13 cellular contexts compared by ENCODE assay signal in the genomic region with DNA sequence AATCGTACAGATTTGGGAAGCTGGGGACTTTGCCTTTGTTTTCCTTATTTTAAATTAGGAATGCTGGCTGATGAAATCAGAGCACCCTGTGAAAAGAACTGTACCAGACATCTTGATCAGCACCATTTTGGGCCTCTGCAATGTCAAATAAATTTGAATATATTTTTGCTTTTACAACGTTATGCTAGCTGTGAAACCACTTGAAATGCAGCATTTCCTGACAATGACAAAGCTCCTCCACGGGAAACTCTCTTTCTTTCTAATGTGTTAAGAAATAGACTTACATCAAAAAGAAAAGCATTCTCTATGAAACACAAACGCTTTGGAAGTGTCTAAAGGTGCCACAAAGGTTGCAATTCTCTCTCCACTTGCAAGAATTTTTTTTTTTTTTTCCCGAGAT. TPM values are rescaled to one million over a fixed set of nuclear protein-coding genes. Genes with fewer than 3 reads are reported as not detected.
DNase-seq lines count a peak whose midpoint lies in the region; ATAC-seq and TF ChIP-seq lines count a peak whose summit lies in the region.
"Had no signal": no experiment of that assay in that cellular context is flagged by ENCODE, and none has a peak within 500 bp of the region (broad histone marks: within the 10 kb centered on the region; RNA-seq: fewer than 3 reads in every experiment).

No MANE protein-coding gene starts in this region.

- H3K9me2 ChIP-seq in DOHH2 (replicated peaks; ENCODE audit: control insufficient read depth, low read length): no peaks in the 10 kb centered on the region

- H3K36me3 ChIP-seq in A673 (ENCODE audit: insufficient read depth, low read length, poor library complexity, severe bottlenecking) (no peaks in the 10 kb centered on the region), DOHH2 (ENCODE audit: control insufficient read depth, low read length) (no peaks in the 10 kb centered on the region), SK-N-MC (ENCODE audit: insufficient read depth, low read length) (no peaks in the 10 kb centered on the region), upper lobe of left lung (no peaks in the 10 kb centered on the region)
- H3K36me3 ChIP-seq: SJSA1, WERI-Rb-1 had no signal

- H3K4me1 ChIP-seq in A673 (ENCODE audit: insufficient read depth, low read length, poor library complexity, severe bottlenecking) (peaks cover 46% of the 10 kb centered on the region), DOHH2 (ENCODE audit: control insufficient read depth, low read length) (peaks cover 25% of the 10 kb centered on the region), upper lobe of left lung (peaks cover 0 to 10% (median 0%) of the 10 kb centered on the region in 4 donors)

- no peaks in the 10 kb centered on the region for H3K27me3 ChIP-seq in A673 (replicated peaks; ENCODE audit: insufficient read depth, low read depth, low read length, poor library complexity)
- H3K27me3 ChIP-seq in DOHH2 (ENCODE audit: control insufficient read depth, low read length): peaks cover 22% of the 10 kb centered on the region
- no peaks in the 10 kb centered on the region for H3K27me3 ChIP-seq in upper lobe of left lung

- H3K4me2 ChIP-seq in DOHH2 (ENCODE audit: low read length): peak overlapping the region; percentile 53

- CTCF ChIA-PET in A673 (lab: Charles Lee): interaction anchor here (0.5 to 0.8 kb wide), 5 partner anchors 47 to 1782 kb away, joined by 3 to 16 read pairs (median 4); no protein-coding TSS in a partner anchor

- peak overlapping the region; percentile 67 for H3K9ac ChIP-seq in SK-N-MC (ENCODE audit: insufficient read length)

- TF ChIP-seq CTCF in A673 (conservative IDR thresholded peaks at IDR 0.05; ENCODE audit: low read depth, low read length) (no peak), DOHH2 (IDR thresholded peaks at IDR 0.05; ENCODE audit: low read depth, low read length, poor library complexity, severe bottlenecking) (no peak), fibroblast of the aortic adventitia (IDR thresholded peaks at IDR 0.05; ENCODE audit: insufficient read depth, low read length) (no peak), upper lobe of left lung (IDR thresholded peaks at IDR 0.05) (no peak)

- H3K27ac ChIP-seq in A673 (ENCODE audit: low read depth, low read length, poor library complexity, severe bottlenecking) (peak overlapping the region; percentile 92), DOHH2 (ENCODE audit: low read depth, low read length) (no peak overlapping the region), SK-N-MC (peak overlapping the region; percentile 98), upper lobe of left lung (no peak overlapping the region)
- H3K27ac ChIP-seq: coronary artery, SJSA1, WERI-Rb-1 had no signal

- ATAC-seq in HG02870 (IDR thresholded peaks at IDR 0.05; ENCODE audit: unreplicated experiment) (no peak), HG03025 (IDR thresholded peaks at IDR 0.05; ENCODE audit: low FRiP score, unreplicated experiment) (no peak), HG03457 (IDR thresholded peaks at IDR 0.05; ENCODE audit: unreplicated experiment) (no peak), upper lobe of left lung (ENCODE audit: low FRiP score in 2 of 2) (no peak)

- WGBS in upper lobe of left lung, 2 donors: 18 to 20% methylated on average over 5 of the region's 5 CpGs

- no peaks in the 10 kb centered on the region for H4K20me1 ChIP-seq in DOHH2 (ENCODE audit: control insufficient read depth, insufficient read depth, low read depth, low read length)

- TF ChIP-seq POLR2A in upper lobe of left lung (IDR thresholded peaks at IDR 0.05): no peak

- H3K9me3 ChIP-seq in A673 (ENCODE audit: low read depth, low read length, poor library complexity, severe bottlenecking): no peaks in the 10 kb centered on the region
- H3K9me3 ChIP-seq in DOHH2 (ENCODE audit: control insufficient read depth, insufficient read depth, low read length): no peaks in the 10 kb centered on the region
- no peaks in the 10 kb centered on the region for H3K9me3 ChIP-seq in SK-N-MC (ENCODE audit: low read depth, low read length)
- H3K9me3 ChIP-seq in upper lobe of left lung: no peaks in the 10 kb centered on the region
- H3K9me3 ChIP-seq: SJSA1 had no signal

- H3K4me3 ChIP-seq in A673 (ENCODE audit: low read depth, low read length, poor library complexity, severe bottlenecking) (peak overlapping the region; percentile 26), DOHH2 (ENCODE audit: low read length) (peak overlapping the region; percentile 42), SK-N-MC (peak overlapping the region; percentile 70), fibroblast of the aortic adventitia (ENCODE audit: low read depth, low read length) (no peak overlapping the region), upper lobe of left lung (no peak overlapping the region)
- H3K4me3 ChIP-seq: coronary artery, SJSA1 had no signal

- intact Hi-C loops in A673 (cut with micrococcal nuclease; ENCODE audit: unreplicated experiment): loop anchor here (1.0 to 10.0 kb wide), 5 partner anchors 21 to 1603 kb away; a partner anchor contains a TSS

- POLR2A ChIA-PET in A673 (lab: Charles Lee; ENCODE audit: low non-redundant PET): interaction anchor here (0.7 kb wide), 1 partner anchor 32 kb away, joined by 5 read pairs; no protein-coding TSS in a partner anchor

- TF ChIP-seq EP300 in upper lobe of left lung (IDR thresholded peaks at IDR 0.05): no peak

- peak; percentile 65 for DNase-seq in A673 (ENCODE audit: low spot score)
- peak; percentile 92 for DNase-seq in SK-N-MC (ENCODE audit: low read depth, low spot score)
- DNase-seq in fibroblast of the aortic adventitia (ENCODE audit: low read depth): peak; percentile 22
- DNase-seq in upper lobe of left lung: no peak
- DNase-seq: NCI-H1417 treated with DMSO at 0.1 percent for 48 hours, NCI-H69, WERI-Rb-1 had no signal

- no peaks in the 10 kb centered on the region for H3K79me2 ChIP-seq in DOHH2 (ENCODE audit: control insufficient read depth, low read length)

- no TSS peak for BruUV-seq in A673 (replicated peaks; lab: Mats Ljungman, UMichigan)

- peaks cover 6% of the 10 kb centered on the region for H3F3A ChIP-seq in DOHH2 (ENCODE audit: control insufficient read depth, insufficient read depth)

RNA-seq across cellular contexts. Expression of a gene that starts 47.1 kb away (rescaled TPM):
- total RNA-seq in A673 (2021): 17.8 and 21.7 TPM in 2 replicates
- total RNA-seq in fibroblast of the aortic adventitia (ENCODE audit: low replicate concordance): 5.0 and 8.0 TPM in 2 replicates
- total RNA-seq in upper lobe of left lung: 10 to 100 TPM in 5 of 6 donors, 1 to 10 TPM in 1; 9.0 to 56.6 (median 18.4) TPM

RNA-seq across cellular contexts. Expression of a gene that starts 53.4 kb away (rescaled TPM):
- total RNA-seq in A673 (2021) (15.9 and 17.5 TPM in 2 replicates), fibroblast of the aortic adventitia (ENCODE audit: low replicate concordance) (10.1 and 15.9 TPM in 2 replicates), upper lobe of left lung (10 to 100 TPM in 5 of 6 donors, 1 to 10 TPM in 1; 7.4 to 17.1 (median 13.6) TPM)

Comparison
In these comparisons a context has a peak if more than half of its experiments do, and no peak if none do; other contexts are left out.
1. DNase-seq: peak in A673 (single experiment), SK-N-MC (single experiment) and fibroblast of the aortic adventitia (single experiment); none in upper lobe of left lung (0 of 2).
2. H3K27ac ChIP-seq: peak in A673 (single experiment) and SK-N-MC (single experiment); none in DOHH2 (single experiment) and upper lobe of left lung (0 of 4).
3. H3K4me3 ChIP-seq: peak in A673 (single experiment), DOHH2 (single experiment) and SK-N-MC (single experiment); none in fibroblast of the aortic adventitia (single experiment) and upper lobe of left lung (0 of 4).